Comparison of ENCODE assay signal across 8 cellular contexts in the genomic region with DNA sequence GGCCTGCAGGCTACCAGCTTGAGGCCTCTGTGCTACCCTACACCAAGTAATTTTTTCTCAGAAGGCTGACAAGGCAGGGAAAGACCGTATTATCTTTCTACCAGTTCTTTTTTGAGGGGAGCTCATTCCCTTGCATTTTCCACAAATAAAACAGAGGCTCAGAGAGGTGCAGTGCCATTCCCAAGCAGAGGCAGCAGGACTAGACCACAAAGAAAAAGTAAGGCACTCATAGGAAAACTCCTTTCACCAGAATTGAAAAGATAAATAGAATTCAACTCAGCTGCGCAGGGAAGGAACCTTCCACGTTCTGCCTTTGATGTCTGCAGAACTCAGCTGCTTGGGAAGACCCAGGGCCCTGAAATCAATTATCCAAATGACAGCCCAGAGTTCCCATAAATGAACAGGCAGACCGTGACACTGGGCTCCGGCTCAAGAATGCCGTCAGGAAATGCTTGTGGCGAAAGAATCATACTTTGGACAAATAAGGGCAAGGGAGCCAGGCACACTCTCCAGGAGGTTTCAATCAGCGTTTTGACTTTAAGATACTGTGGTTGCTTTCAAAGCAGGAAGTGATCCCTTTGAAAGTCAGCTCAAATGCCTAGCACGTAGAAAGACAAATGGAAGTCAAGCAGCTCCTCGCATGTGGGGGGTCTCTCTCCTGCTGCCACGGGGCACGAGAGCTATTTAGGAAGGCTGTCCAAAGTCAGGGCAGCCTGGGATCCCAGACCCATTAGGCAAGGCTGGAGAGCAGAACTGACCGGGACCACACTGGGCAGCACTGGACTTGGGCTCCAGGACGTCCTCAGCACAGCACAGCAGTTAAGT. TPM values are rescaled to one million over a fixed set of nuclear protein-coding genes. Genes with fewer than 3 reads are reported as not detected.
DNase-seq lines count a peak whose midpoint lies in the region; ATAC-seq and TF ChIP-seq lines count a peak whose summit lies in the region.

No MANE protein-coding gene starts in this region.

- ATAC-seq in right cardiac atrium: peak; percentile 80 to 83
- ATAC-seq in HG03045 (IDR thresholded peaks at IDR 0.05; ENCODE audit: unreplicated experiment): no peak

- no peak for TF ChIP-seq CTCF in retinal pigment epithelial cell (conservative IDR thresholded peaks at IDR 0.05; ENCODE audit: low read depth, low read length)

- peaks cover 64% of the 10 kb centered on the region for H3K4me1 ChIP-seq in right cardiac atrium (ENCODE audit: control insufficient read depth, insufficient read depth, low read length)

- no peaks in the 10 kb centered on the region for H3K27me3 ChIP-seq in right cardiac atrium (ENCODE audit: control insufficient read depth, insufficient read depth)

- intact Hi-C loops in right cardiac atrium (cut with DNase I): no loop called here

- H3K27ac ChIP-seq in angular gyrus (ENCODE audit: low read depth, low read length) (peak overlapping the region; percentile 93), right cardiac atrium (ENCODE audit: low read length) (peak overlapping the region; percentile 100)

- no peak overlapping the region for H3K4me3 ChIP-seq in right cardiac atrium (ENCODE audit: low read length)
- no peak overlapping the region for H3K4me3 ChIP-seq in retinal pigment epithelial cell (ENCODE audit: low read length)

- DNase-seq in AG20443 (ENCODE audit: low spot score): peak; percentile 86
- DNase-seq in LHCN-M2 (ENCODE audit: low read depth): peak; percentile 95
- peak; percentile 86 to 94 (median 91) for DNase-seq in right cardiac atrium
- peak; percentile 54 for DNase-seq in retinal pigment epithelial cell (ENCODE audit: low read depth)
- DNase-seq in KG1 (lab: John Stamatoyannopoulos, UW): no peak
- DNase-seq in NCI-H187 (lab: John Stamatoyannopoulos, UW): no peak

- no peaks in the 10 kb centered on the region for H3K9me3 ChIP-seq in right cardiac atrium (ENCODE audit: control insufficient read depth, low read length)

- 6% methylated on average over 14 of the region's 14 CpGs for WGBS in right cardiac atrium

RNA-seq across cellular contexts. Expression of gene KCTD10, which starts 14.0 kb away (rescaled TPM):
- total RNA-seq in LHCN-M2 (2014; rRNA removed): 25.7 and 40.1 TPM in 2 replicates
- 60.6 TPM for polyA plus RNA-seq in LHCN-M2 (2012)
- 10 to 100 TPM; 28.3 to 76.9 (median 32.9) TPM for total RNA-seq in right cardiac atrium
- 16.5 TPM for polyA plus RNA-seq in right cardiac atrium

RNA-seq across cellular contexts. Expression of gene UBE3B, which starts 14.4 kb away (rescaled TPM):
- total RNA-seq in LHCN-M2 (2014; rRNA removed): 45.6 and 45.9 TPM in 2 replicates
- polyA plus RNA-seq in LHCN-M2 (2012): 20.9 TPM
- 10 to 100 TPM; 39.9 to 53.2 (median 46.8) TPM for total RNA-seq in right cardiac atrium
- polyA plus RNA-seq in right cardiac atrium: 22.6 TPM

Comparison
In these comparisons a context has a peak if more than half of its experiments do, and no peak if none do; other contexts are left out.
1. DNase-seq: peak in AG20443 (single experiment), LHCN-M2 (single experiment), right cardiac atrium (3 of 3) and retinal pigment epithelial cell (single experiment); none in KG1 (single experiment) and NCI-H187 (0 of 2).